Comparison of ENCODE assay signal across 25 cellular contexts in genomic region chr7:2124604-2125345, GRCh38.
"Had no signal": no experiment of that assay in that cellular context is flagged by ENCODE, and none has a peak within 500 bp of the region (broad histone marks: within the 10 kb centered on the region; RNA-seq: fewer than 3 reads in every experiment).

No MANE protein-coding gene starts in this region.

- H3K9me3 Mint-ChIP-seq: activated B cell treated with CpG ODN at 0.5 μM for 24 hours; activated naive CD8-positive, alpha-beta T cell treated with anti-CD3 and anti-CD28 coated beads for 36 hours; activated T-cell treated with anti-CD3 and anti-CD28 coated beads, Interleukin-2, amount 50 U/mL, for 4 hours; activated T-helper 2 cell treated with anti-CD3 and anti-CD28 coated beads, Interferon-gamma antibody, Interleukin-2, Interleukin-4, amounts not matched to agents 10 μg/mL and 5 μg/mL and 100 μg/mL, durations not matched to agents 14 hours and 24 hours and 36 hours; nephron progenitor cell; stimulated activated memory B cell treated with anti-CD40 and anti-IgM and Interleukin-4, amounts not matched to agents 10 μg/mL and 1 μg/mL and 100 μg/mL, for 72 hours had no signal

- H3K27ac Mint-ChIP-seq: activated B cell treated with CpG ODN at 0.5 μM for 24 hours; activated CD4-positive, alpha-beta T cell treated with anti-CD3 and anti-CD28 coated beads for 36 hours; activated naive CD8-positive, alpha-beta T cell treated with anti-CD3 and anti-CD28 coated beads for 36 hours; activated T-helper 2 cell treated with anti-CD3 and anti-CD28 coated beads, Interferon-gamma antibody, Interleukin-2, Interleukin-4, amounts not matched to agents 10 μg/mL and 5 μg/mL and 100 μg/mL, durations not matched to agents 14 hours and 24 hours and 36 hours; stimulated activated memory B cell treated with anti-CD40 and anti-IgM and Interleukin-4, amounts not matched to agents 10 μg/mL and 1 μg/mL and 100 μg/mL, for 72 hours had no signal

- H3K4me1 ChIP-seq: foreskin keratinocyte had no signal

- H3K27me3 Mint-ChIP-seq: activated B cell treated with CpG ODN at 0.5 μM for 24 hours; activated CD4-positive, alpha-beta T cell treated with anti-CD3 and anti-CD28 coated beads for 36 hours; activated naive CD8-positive, alpha-beta T cell treated with anti-CD3 and anti-CD28 coated beads for 36 hours; stimulated activated memory B cell treated with anti-CD40 and anti-IgM and Interleukin-4, amounts not matched to agents 10 μg/mL and 1 μg/mL and 100 μg/mL, for 72 hours had no signal

- H3K4me2 ChIP-seq: smooth muscle cell had no signal

- ATAC-seq: activated CD4-positive, alpha-beta T cell treated with anti-CD3 and anti-CD28 coated beads for 36 hours; activated T-cell treated with anti-CD3 and anti-CD28 coated beads, Interleukin-2, amount 50 U/mL, for 4 hours; foreskin keratinocyte; left lobe of liver; lower lobe of right lung; mucosa of descending colon; sciatic nerve; stimulated activated memory B cell treated with anti-CD40 and anti-IgM and Interleukin-4, amounts not matched to agents 10 μg/mL and 1 μg/mL and 100 μg/mL, for 72 hours had no signal

- H3K27me3 ChIP-seq: foreskin keratinocyte, stomach, suprapubic skin, tibial nerve had no signal

- H3K9me3 ChIP-seq: lower lobe of right lung, mucosa of descending colon, stomach, suprapubic skin, tibial nerve had no signal

- H3K27ac ChIP-seq: foreskin keratinocyte, lower lobe of right lung, stomach, suprapubic skin, tibial nerve had no signal

- FAIRE-seq: astrocyte had no signal

- H3K4me3 Mint-ChIP-seq: activated B cell treated with CpG ODN at 0.5 μM for 24 hours; activated CD4-positive, alpha-beta T cell treated with anti-CD3 and anti-CD28 coated beads for 36 hours; activated naive CD8-positive, alpha-beta T cell treated with anti-CD3 and anti-CD28 coated beads for 36 hours; activated T-cell treated with anti-CD3 and anti-CD28 coated beads, Interleukin-2, amount 50 U/mL, for 4 hours; nephron progenitor cell; stimulated activated memory B cell treated with anti-CD40 and anti-IgM and Interleukin-4, amounts not matched to agents 10 μg/mL and 1 μg/mL and 100 μg/mL, for 72 hours had no signal

- H3K4me3 ChIP-seq: lower lobe of right lung, mucosa of descending colon, smooth muscle cell, stomach, suprapubic skin, tibial nerve had no signal

- DNase-seq: activated B cell treated with CpG ODN at 0.5 μM for 24 hours; activated CD4-positive, alpha-beta T cell treated with anti-CD3 and anti-CD28 coated beads for 36 hours; activated CD4-positive, alpha-beta T cell treated with anti-CD3 and anti-CD28 coated beads, Interleukin-2, amount 50 U/mL, for 4 hours; activated CD8-positive, alpha-beta memory T cell treated with anti-CD3 and anti-CD28 coated beads for 24 hours; activated CD8-positive, alpha-beta memory T cell treated with anti-CD3 and anti-CD28 coated beads, Interleukin-2, amount 50 U/mL, for 48 hours; activated naive CD4-positive, alpha-beta T cell; activated naive CD8-positive, alpha-beta T cell treated with anti-CD3 and anti-CD28 coated beads for 36 hours; activated T-cell treated with anti-CD3 and anti-CD28 coated beads, Interleukin-2, amount 50 U/mL, for 4 hours; central memory CD4-positive, alpha-beta T cell; effector CD8-positive, alpha-beta T cell; foreskin keratinocyte; lower lobe of right lung; mesendoderm; mucosa of descending colon; nephron progenitor cell; stimulated activated CD4-positive, alpha-beta T cell treated with anti-CD3 and anti-CD28 coated beads, Interleukin-15, amount 100 ng/mL, for 24 hours; stomach had no signal
